In genomic region chr1:1305300-1306069, GRCh38 we compare ENCODE assay signal across 1 cellular context.
TF ChIP-seq lines count a peak whose summit lies in the region.

No MANE protein-coding gene starts in this region.

TF ChIP-seq in endothelial cell of umbilical vein, 7 proteins besides CTCF, POLR2A, EP300 and RAD21:
- TF ChIP-seq POLR2AphosphoS5 (IDR thresholded peaks at IDR 0.05; ENCODE audit: insufficient read depth, low read depth, low read length) (no peak), EZH2 (IDR thresholded peaks at IDR 0.05; ENCODE audit: borderline replicate concordance, low read depth, low read length, severe bottlenecking) (no peak), MYC (IDR thresholded peaks at IDR 0.05; ENCODE audit: low read depth, low read length) (no peak), FOS (IDR thresholded peaks at IDR 0.05; ENCODE audit: borderline replicate concordance, insufficient read depth, low read length) (peak; percentile 51), MAX (IDR thresholded peaks at IDR 0.05; ENCODE audit: insufficient read depth, insufficient read length) (no peak)
